9 cellular contexts compared by ENCODE assay signal in genomic region chr1:23394176-23394575, GRCh38. TPM values are rescaled to one million over a fixed set of nuclear protein-coding genes. Genes with fewer than 3 reads are reported as not detected.
DNase-seq lines count a peak whose midpoint lies in the region; ATAC-seq and TF ChIP-seq lines count a peak whose summit lies in the region.
"Had no signal": no experiment of that assay in that cellular context is flagged by ENCODE, and none has a peak within 500 bp of the region (broad histone marks: within the 10 kb centered on the region; RNA-seq: fewer than 3 reads in every experiment).

No MANE protein-coding gene starts in this region.

- no peaks in the 10 kb centered on the region for H3K27me3 ChIP-seq in body of pancreas
- no peaks in the 10 kb centered on the region for H3K27me3 ChIP-seq in subcutaneous abdominal adipose tissue (ENCODE audit: control insufficient read depth in 5 of 5, insufficient read depth in 4 of 5, low read length in 5 of 5)

- H3K27ac ChIP-seq in body of pancreas, result peak overlapping the region in 3 of 4 donors; percentile 31 to 70 (median 69)
- peak overlapping the region; percentile 81 for H3K27ac ChIP-seq in subcutaneous abdominal adipose tissue (ENCODE audit: low read depth, low read length)

- H3K36me3 ChIP-seq in body of pancreas (replicated peaks in 1 of 2; ENCODE audit: insufficient read depth in 1 of 2, low read depth in 2 of 2) (peaks cover 0 to 6% of the 10 kb centered on the region in 2 donors), subcutaneous abdominal adipose tissue (ENCODE audit: control insufficient read depth in 5 of 5, insufficient read depth in 5 of 5, low read length in 5 of 5) (peaks cover 0 to 11% (median 5%) of the 10 kb centered on the region in 5 donors)

- DNase-seq in HFF-Myc (ENCODE audit: extremely low read depth, low read depth) (peak; percentile 79), body of pancreas (no peak), iris pigment epithelial cell (ENCODE audit: low read depth) (peak; percentile 79), cerebellar cortex (ENCODE audit: low spot score) (no peak), GM20000 (ENCODE audit: low spot score) (no peak)
- DNase-seq: NCI-H774 had no signal

- H3K9me3 ChIP-seq in body of pancreas (no peaks in the 10 kb centered on the region), subcutaneous abdominal adipose tissue (ENCODE audit: control insufficient read depth in 5 of 5, low read length in 5 of 5) (no peaks in the 10 kb centered on the region)

- H3K4me1 ChIP-seq in body of pancreas (peaks cover 32% of the 10 kb centered on the region), subcutaneous abdominal adipose tissue (ENCODE audit: control insufficient read depth in 5 of 5, insufficient read depth in 5 of 5, low read length in 5 of 5) (peaks cover 8 to 27% (median 25%) of the 10 kb centered on the region in 5 donors)

- TF ChIP-seq POLR2A in body of pancreas (IDR thresholded peaks at IDR 0.05), result no peak

- TF ChIP-seq CTCF in HFF-Myc (IDR thresholded peaks at IDR 0.05; ENCODE audit: low read depth, low read length, missing control alignments) (no peak), body of pancreas (IDR thresholded peaks at IDR 0.05) (no peak), GM20000 (IDR thresholded peaks at IDR 0.05; ENCODE audit: extremely low read depth, missing control alignments) (no peak)

- H3K4me3 ChIP-seq in HFF-Myc (replicated peaks; ENCODE audit: low read depth, low read length), result no peak overlapping the region
- H3K4me3 ChIP-seq in body of pancreas, result no peak overlapping the region
- H3K4me3 ChIP-seq in subcutaneous abdominal adipose tissue (ENCODE audit: low read depth in 1 of 5, low read length in 5 of 5), result peak overlapping the region in 1 of 5 donors; percentile 7

- peak; percentile 15 for ATAC-seq in body of pancreas
- no peak for ATAC-seq in HG02981 (IDR thresholded peaks at IDR 0.05; ENCODE audit: unreplicated experiment)
- no peak for ATAC-seq in HG02642 (IDR thresholded peaks at IDR 0.05; ENCODE audit: poor library complexity, unreplicated experiment)

- WGBS in body of pancreas, 2 donors, result 72 to 80% methylated on average over 4 of the region's 4 CpGs

- H3K9ac ChIP-seq in subcutaneous abdominal adipose tissue (ENCODE audit: low read length in 5 of 5), result peak overlapping the region in 4 of 5 donors; percentile 16 to 49 (median 45)

- intact Hi-C loops in body of pancreas (cut with DNase I), result no loop called here

RNA-seq across cellular contexts. Expression of gene ZNF436, which starts 24.5 kb away (rescaled TPM):
- total RNA-seq in body of pancreas, result 10 to 100 TPM in 1 of 2 donors, 1 to 10 TPM in 1; 8.6 to 18.5 TPM

RNA-seq across cellular contexts. Expression of gene TCEA3, which starts 30.4 kb away (rescaled TPM):
- total RNA-seq in body of pancreas, result 100 to 1,000 TPM; 110 to 140 TPM

RNA-seq across cellular contexts. Expression of gene HNRNPR, which starts 50.1 kb away (rescaled TPM):
- 10 to 100 TPM; 34.2 to 41.2 TPM for total RNA-seq in body of pancreas

Comparison
In these comparisons a context has a peak if more than half of its experiments do, and no peak if none do; other contexts are left out.
1. DNase-seq: peak in HFF-Myc (single experiment) and iris pigment epithelial cell (single experiment); none in body of pancreas (0 of 4), cerebellar cortex (single experiment) and GM20000 (single experiment).